In the genomic region with DNA sequence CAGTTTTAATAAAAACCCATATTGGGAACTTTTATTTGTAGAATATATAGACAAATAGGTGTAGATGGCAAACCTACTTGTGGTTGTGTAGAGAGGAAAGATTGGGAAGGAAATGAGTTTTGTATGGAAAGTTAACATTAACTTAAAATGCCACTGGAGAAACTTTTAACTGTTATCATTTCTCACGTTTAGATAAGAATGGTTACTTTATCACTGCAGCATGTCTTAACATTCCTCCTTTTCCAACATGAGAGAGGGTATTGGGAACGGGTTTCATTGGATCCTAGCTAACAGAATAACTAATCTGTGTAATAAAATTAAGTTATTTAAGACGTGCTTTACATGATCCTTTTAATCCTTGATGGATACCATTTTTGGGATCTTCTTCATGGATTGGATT, we compare ENCODE assay signal across 8 cellular contexts. TPM values are rescaled to one million over a fixed set of nuclear protein-coding genes. Genes with fewer than 3 reads are reported as not detected.
DNase-seq lines count a peak whose midpoint lies in the region; ATAC-seq and TF ChIP-seq lines count a peak whose summit lies in the region.

No MANE protein-coding gene starts in this region.

- no peak for ATAC-seq in natural killer cell treated with Interleukin-12 subunit alpha and Interleukin-12 subunit beta and Interleukin-15 and Interleukin-18, amount 100 ng/mL, for 72 hours
- no peak for ATAC-seq in GM18861 (IDR thresholded peaks at IDR 0.05; ENCODE audit: unreplicated experiment)
- ATAC-seq in HG03045 (IDR thresholded peaks at IDR 0.05; ENCODE audit: unreplicated experiment): no peak

- TF ChIP-seq CTCF in BE2C (IDR thresholded peaks at IDR 0.05; ENCODE audit: low read depth, low read length) (no peak), choroid plexus epithelial cell (conservative IDR thresholded peaks at IDR 0.05; ENCODE audit: low read depth, low read length) (no peak)

- peak overlapping the region; percentile 80 for H3K4me3 ChIP-seq in BE2C (ENCODE audit: low read depth, low read length)
- H3K4me3 ChIP-seq in choroid plexus epithelial cell (ENCODE audit: low read depth, low read length): peak overlapping the region; percentile 99

- no peaks in the 10 kb centered on the region for H3K4me1 ChIP-seq in BE2C

- H3K27me3 ChIP-seq in BE2C: no peaks in the 10 kb centered on the region

- H3K27ac ChIP-seq in KOPT-K1 (ENCODE audit: low read depth, low read length, poor library complexity, severe bottlenecking): peak overlapping the region; percentile 90

- H3K4me1 Mint-ChIP-seq in natural killer cell treated with Interleukin-12 subunit alpha and Interleukin-12 subunit beta and Interleukin-15 and Interleukin-18, amount 100 ng/mL, for 72 hours (ENCODE audit: low read depth in 2 of 2): peaks cover 31% of the 10 kb centered on the region in 2 donors

- H3K4me3 Mint-ChIP-seq in natural killer cell treated with Interleukin-12 subunit alpha and Interleukin-12 subunit beta and Interleukin-15 and Interleukin-18, amount 100 ng/mL, for 72 hours: peak overlapping the region; percentile 98

- H3K36me3 ChIP-seq in BE2C (peaks cover 27% of the 10 kb centered on the region), KOPT-K1 (ENCODE audit: insufficient read depth, low read length) (peaks cover 43% of the 10 kb centered on the region)

- H3K27ac Mint-ChIP-seq in natural killer cell treated with Interleukin-12 subunit alpha and Interleukin-12 subunit beta and Interleukin-15 and Interleukin-18, amount 100 ng/mL, for 72 hours: peak overlapping the region; percentile 99

- H3K9me3 ChIP-seq in BE2C: no peaks in the 10 kb centered on the region; the same call in 1 of the 2 replicates
- no peaks in the 10 kb centered on the region for H3K9me3 ChIP-seq in KOPT-K1 (ENCODE audit: insufficient read depth, low read length, poor library complexity, severe bottlenecking)

- H3K36me3 Mint-ChIP-seq in natural killer cell treated with Interleukin-12 subunit alpha and Interleukin-12 subunit beta and Interleukin-15 and Interleukin-18, amount 100 ng/mL, for 72 hours: peaks cover 12% of the 10 kb centered on the region

- no peak for DNase-seq in BE2C
- DNase-seq in choroid plexus epithelial cell (ENCODE audit: low read depth): no peak
- no peak for DNase-seq in natural killer cell treated with Interleukin-12 subunit alpha and Interleukin-12 subunit beta and Interleukin-15 and Interleukin-18, amount 100 ng/mL, for 72 hours (ENCODE audit: low spot score)
- DNase-seq in cerebellar cortex (ENCODE audit: low spot score): no peak
- no peak for DNase-seq in ureter (ENCODE audit: low spot score)

- H3K27me3 Mint-ChIP-seq in natural killer cell treated with Interleukin-12 subunit alpha and Interleukin-12 subunit beta and Interleukin-15 and Interleukin-18, amount 100 ng/mL, for 72 hours: no peaks in the 10 kb centered on the region

- H3K9me3 Mint-ChIP-seq in natural killer cell treated with Interleukin-12 subunit alpha and Interleukin-12 subunit beta and Interleukin-15 and Interleukin-18, amount 100 ng/mL, for 72 hours: no peaks in the 10 kb centered on the region

RNA-seq across cellular contexts. Expression of gene LUC7L2, which starts 1.8 kb away (rescaled TPM):
- 107 TPM for polyA plus RNA-seq in BE2C (2012; ENCODE audit: insufficient read depth, insufficient read length, low read depth)
- total RNA-seq in natural killer cell treated with Interleukin-12 subunit alpha and Interleukin-12 subunit beta and Interleukin-15 and Interleukin-18, amount 100 ng/mL, for 72 hours: 100 to 1,000 TPM; 115 to 176 TPM
- total RNA-seq in ureter: 140 TPM

RNA-seq across cellular contexts. Expression of gene FMC1, which starts 20.4 kb away (rescaled TPM):
- polyA plus RNA-seq in BE2C (2012; ENCODE audit: insufficient read depth, insufficient read length, low read depth): 72.1 TPM
- total RNA-seq in natural killer cell treated with Interleukin-12 subunit alpha and Interleukin-12 subunit beta and Interleukin-15 and Interleukin-18, amount 100 ng/mL, for 72 hours: 1 to 10 TPM; 4.4 to 7.8 TPM
- 7.3 TPM for total RNA-seq in ureter
